ENCODE assay signal across 27 cellular contexts in the genomic region with DNA sequence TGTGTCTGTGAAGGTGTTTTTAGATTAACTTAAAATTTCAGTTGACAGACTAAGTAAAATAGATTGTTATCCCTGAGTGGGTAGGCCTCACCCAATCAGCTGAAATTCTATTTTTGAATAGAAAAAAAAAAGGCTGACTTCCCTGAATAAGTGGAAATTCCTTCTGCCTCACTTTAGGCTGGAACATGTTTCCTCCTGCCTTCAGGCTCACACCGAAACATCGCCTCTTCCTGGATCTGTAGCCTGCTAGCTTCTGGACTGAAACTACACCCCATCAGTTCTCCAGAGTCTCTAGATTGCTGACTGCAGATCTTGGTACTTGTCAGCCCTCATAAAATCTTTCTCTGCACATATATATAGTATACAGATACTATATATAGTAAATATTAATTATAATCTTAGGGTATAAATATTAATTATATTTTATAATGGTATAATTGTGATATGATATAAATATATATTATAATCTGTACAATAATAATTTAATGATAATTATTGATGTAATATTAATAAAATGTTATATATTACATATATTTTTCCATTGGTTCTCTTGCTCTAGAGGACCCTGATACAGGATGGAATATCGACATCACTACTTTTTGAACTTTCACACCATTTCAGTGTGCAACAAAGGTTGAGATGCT. TPM values are rescaled to one million over a fixed set of nuclear protein-coding genes. Genes with fewer than 3 reads are reported as not detected.
DNase-seq lines count a peak whose midpoint lies in the region; ATAC-seq, FAIRE-seq and TF ChIP-seq lines count a peak whose summit lies in the region.
"Had no signal": no experiment of that assay in that cellular context is flagged by ENCODE, and none has a peak within 500 bp of the region (broad histone marks: within the 10 kb centered on the region; RNA-seq: fewer than 3 reads in every experiment).

No MANE protein-coding gene starts in this region.

- H2AFZ ChIP-seq in keratinocyte (ENCODE audit: control insufficient read depth, low read length) (peak overlapping the region; percentile 47), smooth muscle cell (ENCODE audit: low read depth) (no peak overlapping the region)
- H2AFZ ChIP-seq: GM23248 had no signal

- POLR2A ChIA-PET in WTC11 (lab: Charles Lee) = no interaction called here

- H3F3A ChIP-seq in smooth muscle cell (ENCODE audit: low read depth) = no peaks in the 10 kb centered on the region

- peaks cover 14% of the 10 kb centered on the region for H3K9me3 Mint-ChIP-seq in WTC11
- H3K9me3 Mint-ChIP-seq: CD14-positive monocyte had no signal

- no peaks in the 10 kb centered on the region for H3K9me3 ChIP-seq in keratinocyte (ENCODE audit: control insufficient read depth, low read depth, low read length)
- no peaks in the 10 kb centered on the region for H3K9me3 ChIP-seq in smooth muscle cell (replicated peaks; ENCODE audit: low read depth)
- H3K9me3 ChIP-seq: A549, BE2C had no signal

- H3K9ac ChIP-seq in keratinocyte (ENCODE audit: control insufficient read depth, extremely low read depth, insufficient read depth, low read length) = no peak overlapping the region
- H3K9ac ChIP-seq in smooth muscle cell (ENCODE audit: low read depth) = no peak overlapping the region
- H3K9ac ChIP-seq: BLaER1 treated with 17β-estradiol and CSF1 and Interleukin-3, amounts not matched to agents 10 nM and 100 nM; GM23248 had no signal

- no peak overlapping the region for H3K4me3 Mint-ChIP-seq in WTC11
- H3K4me3 Mint-ChIP-seq: CD14-positive monocyte; CD4-positive, alpha-beta T cell; CD8-positive, alpha-beta memory T cell had no signal

- no peak for TF ChIP-seq CTCF in WTC11 (IDR thresholded peaks at IDR 0.05)
- no peak for TF ChIP-seq CTCF in keratinocyte (optimal IDR thresholded peaks at IDR 0.05 in 1 of 3, IDR thresholded peaks at IDR 0.05 in 1 of 3, conservative IDR thresholded peaks at IDR 0.05 in 1 of 3; ENCODE audit: extremely low read depth in 1 of 3, insufficient read depth in 2 of 3, low read length in 3 of 3)
- no peak for TF ChIP-seq CTCF in smooth muscle cell (IDR thresholded peaks at IDR 0.05; ENCODE audit: borderline replicate concordance, insufficient read depth, poor library complexity, severe bottlenecking)

- CTCF ChIA-PET in WTC11 (lab: Charles Lee) = interaction anchor here (0.6 to 1.3 kb wide), 3 partner anchors 10 to 222 kb away, joined by 3 to 6 read pairs (median 4); no protein-coding TSS in a partner anchor

- dilution Hi-C loops in keratinocyte (cut with MboI; ENCODE audit: extremely low pct_ligation_motif_present, low sequenced_read_pairs) = no loop called here

- peak overlapping the region; percentile 10 for H3K4me2 ChIP-seq in keratinocyte (ENCODE audit: control insufficient read depth, extremely low read depth, insufficient read depth, low read depth, low read length)
- H3K4me2 ChIP-seq in smooth muscle cell = no peak overlapping the region
- H3K4me2 ChIP-seq: A549; BLaER1 treated with 17β-estradiol and CSF1 and Interleukin-3, amounts not matched to agents 10 nM and 100 nM had no signal

- peaks cover under 1% of the 10 kb centered on the region for H3K36me3 Mint-ChIP-seq in WTC11
- H3K36me3 Mint-ChIP-seq: CD14-positive monocyte; CD8-positive, alpha-beta memory T cell had no signal

- H4K20me1 ChIP-seq in keratinocyte (ENCODE audit: control insufficient read depth, extremely low read depth, insufficient read depth, low read length) = no peaks in the 10 kb centered on the region
- H4K20me1 ChIP-seq in smooth muscle cell (ENCODE audit: low read depth) = no peaks in the 10 kb centered on the region
- H4K20me1 ChIP-seq: BLaER1 treated with 17β-estradiol and CSF1 and Interleukin-3, amounts not matched to agents 10 nM and 100 nM had no signal

- H3K36me3 ChIP-seq in keratinocyte (ENCODE audit: control insufficient read depth in 2 of 2, extremely low read depth in 1 of 2, insufficient read depth in 2 of 2, low read length in 2 of 2) (no peaks in the 10 kb centered on the region), smooth muscle cell (ENCODE audit: low read depth) (no peaks in the 10 kb centered on the region)
- H3K36me3 ChIP-seq: BE2C; BLaER1 treated with 17β-estradiol and CSF1 and Interleukin-3, amounts not matched to agents 10 nM and 100 nM had no signal

- no peak overlapping the region for H3K27ac Mint-ChIP-seq in WTC11
- H3K27ac Mint-ChIP-seq: CD14-positive monocyte; CD4-positive, alpha-beta T cell; CD8-positive, alpha-beta memory T cell had no signal

- H3K4me3 ChIP-seq in keratinocyte (ENCODE audit: control insufficient read depth in 2 of 3, extremely low read depth in 1 of 3, insufficient read depth in 2 of 3, low read depth in 1 of 3, low read length in 3 of 3) (no peak overlapping the region), smooth muscle cell (no peak overlapping the region)
- H3K4me3 ChIP-seq: A549; BLaER1 treated with 17β-estradiol and CSF1 and Interleukin-3, amounts not matched to agents 10 nM and 100 nM; GM23248 had no signal

- H3K27me3 ChIP-seq in keratinocyte (ENCODE audit: control insufficient read depth, extremely low read depth, insufficient read depth, low read length) = no peaks in the 10 kb centered on the region
- no peaks in the 10 kb centered on the region for H3K27me3 ChIP-seq in smooth muscle cell (ENCODE audit: low read depth)
- H3K27me3 ChIP-seq: BE2C; BLaER1 treated with 17β-estradiol and CSF1 and Interleukin-3, amounts not matched to agents 10 nM and 100 nM had no signal

- FAIRE-seq in RCC 7860 (lab: Jason Lieb, UNC) (peak; percentile 55), keratinocyte (lab: Jason Lieb, UNC) (peak; percentile 67), HTR-8/SVneo (lab: Jason Lieb, UNC) (no peak)
- FAIRE-seq: A549, GM12891, H1 had no signal

- peaks cover 8% of the 10 kb centered on the region for H3K4me1 Mint-ChIP-seq in WTC11
- H3K4me1 Mint-ChIP-seq: CD14-positive monocyte; CD8-positive, alpha-beta memory T cell had no signal

- H3K27ac ChIP-seq in epithelial cell of prostate (peak overlapping the region; percentile 15), keratinocyte (ENCODE audit: control insufficient read depth, insufficient read depth, low read length) (no peak overlapping the region), smooth muscle cell (ENCODE audit: low read depth) (no peak overlapping the region)
- H3K27ac ChIP-seq: A549; BLaER1 treated with 17β-estradiol and CSF1 and Interleukin-3, amounts not matched to agents 10 nM and 100 nM; GM23248 had no signal

- no peak for DNase-seq in RCC 7860 (ENCODE audit: low spot score)
- DNase-seq in WTC11 (ENCODE audit: low spot score) = no peak
- DNase-seq in epithelial cell of prostate (ENCODE audit: low read depth, low spot score) = no peak
- no peak for DNase-seq in keratinocyte (ENCODE audit: low read depth, low spot score)
- DNase-seq in HTR-8/SVneo (ENCODE audit: insufficient read length, low spot score) = no peak
- DNase-seq in smooth muscle cell (lab: John Stamatoyannopoulos, UW; ENCODE audit: unreplicated experiment) = no peak
- DNase-seq: ACHN; AML-193; BE2C; Calu3; CD4-positive, alpha-beta T cell; CD8-positive, alpha-beta memory T cell; COR-L47; DMS53; DMS79 treated with DMSO at 0.1 percent for 48 hours; GF-D8; GM23248; H7; HCEC 1CT had no signal

- H3K27me3 Mint-ChIP-seq in WTC11 (ENCODE audit: low read depth) = no peaks in the 10 kb centered on the region; the same call in 1 of the 2 replicates
- H3K27me3 Mint-ChIP-seq: CD4-positive, alpha-beta T cell; CD8-positive, alpha-beta memory T cell had no signal

- WGBS in smooth muscle cell (ENCODE audit: low lambda C conversion rate) = 89% methylated on average over 3 of the region's 3 CpGs

- H3K9me1 ChIP-seq in keratinocyte (ENCODE audit: control insufficient read depth, extremely low read depth, insufficient read depth, low read length) = no peaks in the 10 kb centered on the region

- ATAC-seq in WTC11 (no peak), HG03108 (IDR thresholded peaks at IDR 0.05; ENCODE audit: unreplicated experiment) (no peak), GM21576 (IDR thresholded peaks at IDR 0.05; ENCODE audit: unreplicated experiment) (no peak)
- ATAC-seq: A549 had no signal

- H3K79me2 ChIP-seq in keratinocyte (ENCODE audit: control insufficient read depth, insufficient read depth, low read length) (no peaks in the 10 kb centered on the region), smooth muscle cell (ENCODE audit: low read depth) (no peaks in the 10 kb centered on the region)

- peaks cover 6% of the 10 kb centered on the region for H3K4me1 ChIP-seq in keratinocyte (ENCODE audit: control insufficient read depth, extremely low read depth, insufficient read depth, low read length)
- H3K4me1 ChIP-seq in smooth muscle cell (ENCODE audit: low read depth) = no peaks in the 10 kb centered on the region
- H3K4me1 ChIP-seq: A549; BE2C; BLaER1 treated with 17β-estradiol and CSF1 and Interleukin-3, amounts not matched to agents 10 nM and 100 nM had no signal

TF ChIP-seq in WTC11, 78 proteins besides CTCF, POLR2A, EP300 and RAD21:
- TF ChIP-seq HMGA2 (CRISPR knock-in tag; IDR thresholded peaks at IDR 0.05) (peak; percentile 95), GABPB1 (CRISPR knock-in tag; IDR thresholded peaks at IDR 0.05) (no peak)

RNA-seq across cellular contexts. Expression of a gene that starts 13.7 kb away (rescaled TPM):
- 6.8 to 15.3 TPM (median 13.5 TPM) in 3 replicates for total RNA-seq in WTC11 (2021)
- 1.9 to 12.8 TPM (median 7.5 TPM) in 3 replicates for polyA plus RNA-seq in keratinocyte
- 3.0 TPM for polyA plus RNA-seq in keratinocyte (2011; ENCODE audit: low read depth)
- 1.2 and 2.3 TPM in 2 replicates for polyA plus RNA-seq in keratinocyte (2011; cell fraction: cytosol; rRNA removed)
- polyA plus RNA-seq in keratinocyte (2011; cell fraction: nucleus; rRNA removed) = 8.6 and 11.9 TPM in 2 replicates
- polyA plus RNA-seq in keratinocyte (2012; ENCODE audit: low replicate concordance) = 1.1 and 10.8 TPM in 2 replicates
- 4.1 to 20.6 TPM (median 14.7 TPM) in 3 replicates for polyA minus RNA-seq in keratinocyte
- polyA minus RNA-seq in keratinocyte (2011; cell fraction: cytosol; rRNA and poly(A)+ RNA removed) = 2.7 TPM
- 22.4 and 27.6 TPM in 2 replicates for polyA minus RNA-seq in keratinocyte (2011; cell fraction: nucleus; rRNA and poly(A)+ RNA removed)
- total RNA-seq in smooth muscle cell = 37.1 and 37.2 TPM in 2 replicates
- polyA plus RNA-seq in smooth muscle cell = 22.6 and 29.4 TPM in 2 replicates
- total RNA-seq: CD4-positive, alpha-beta T cell; CD8-positive, alpha-beta memory T cell; G401 had no signal
- polyA plus RNA-seq: A549; CD14-positive monocyte; CD8-positive, alpha-beta memory T cell had no signal
